9 cellular contexts compared by ENCODE assay signal in the genomic region with DNA sequence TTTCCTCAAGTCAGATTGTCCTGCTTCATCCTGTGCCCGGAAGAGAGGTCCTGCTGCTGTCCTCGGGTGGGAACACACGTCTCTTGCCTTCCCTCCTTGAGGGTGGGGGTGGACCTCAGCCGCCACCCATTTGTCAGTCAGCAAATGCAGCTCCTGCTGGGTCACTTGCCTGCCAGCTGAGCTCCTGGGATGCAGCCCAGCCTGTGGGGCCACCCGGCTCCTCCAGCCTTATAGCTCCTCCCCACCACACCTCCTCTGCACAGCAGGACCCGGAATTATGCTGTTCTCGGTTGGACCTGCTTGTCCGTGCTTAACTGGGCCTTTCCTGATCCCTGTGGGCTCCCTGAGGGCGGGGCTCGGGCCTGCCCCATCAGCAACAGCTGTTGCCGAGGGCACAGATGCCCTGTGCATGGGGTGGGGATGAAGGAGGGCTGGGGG. TPM values are rescaled to one million over a fixed set of nuclear protein-coding genes. Genes with fewer than 3 reads are reported as not detected.
DNase-seq lines count a peak whose midpoint lies in the region; ATAC-seq and TF ChIP-seq lines count a peak whose summit lies in the region.
"Had no signal": no experiment of that assay in that cellular context is flagged by ENCODE, and none has a peak within 500 bp of the region (broad histone marks: within the 10 kb centered on the region; RNA-seq: fewer than 3 reads in every experiment).

No MANE protein-coding gene starts in this region.

- H3K4me1 Mint-ChIP-seq in GM23338, result peaks cover 23% of the 10 kb centered on the region
- peaks cover 5% of the 10 kb centered on the region for H3K4me1 Mint-ChIP-seq in WTC11
- H3K4me1 Mint-ChIP-seq in progenitor cell of endocrine pancreas (ENCODE audit: low read depth), result peaks cover 20% of the 10 kb centered on the region
- peaks cover 22% of the 10 kb centered on the region for H3K4me1 Mint-ChIP-seq in activated CD8-positive, alpha-beta T cell treated with anti-CD3 and anti-CD28 coated beads for 36 hours (ENCODE audit: low read depth)

- H3F3A ChIP-seq in GM23338 (replicated peaks; ENCODE audit: low read depth), result no peaks in the 10 kb centered on the region
- H3F3A ChIP-seq in smooth muscle cell (ENCODE audit: low read depth), result no peaks in the 10 kb centered on the region

- H3K36me3 Mint-ChIP-seq in GM23338 (ENCODE audit: low read depth) (no peaks in the 10 kb centered on the region), WTC11 (no peaks in the 10 kb centered on the region), progenitor cell of endocrine pancreas (ENCODE audit: insufficient read depth) (no peaks in the 10 kb centered on the region)
- no peaks in the 10 kb centered on the region for H3K36me3 Mint-ChIP-seq in activated CD8-positive, alpha-beta T cell treated with anti-CD3 and anti-CD28 coated beads for 36 hours (ENCODE audit: low read depth)

- H3K79me2 ChIP-seq in GM23338 (replicated peaks; ENCODE audit: insufficient read depth) (peaks cover 63% of the 10 kb centered on the region), smooth muscle cell (ENCODE audit: low read depth) (peaks cover 87% of the 10 kb centered on the region)

- intact Hi-C loops in heart right ventricle (cut with DNase I), result loop anchor here in 6 of 10 donors (2.0 to 10.0 kb wide), 5 partner anchors 33 to 56 kb away; partner anchors contain the start of gene RXRA (in 3 of the 6)
- intact Hi-C loops in activated CD8-positive, alpha-beta T cell treated with anti-CD3 and anti-CD28 coated beads for 36 hours (cut with micrococcal nuclease), result loop anchor here (5.0 kb wide), 1 partner anchor 58 kb away; no protein-coding TSS in a partner anchor

- ATAC-seq in GM23338, result peak; percentile 14; the same call in 2 of the 3 replicates
- no peak for ATAC-seq in WTC11
- ATAC-seq in heart right ventricle, result peak; percentile 7 to 54 (median 31)
- ATAC-seq in activated CD8-positive, alpha-beta T cell treated with anti-CD3 and anti-CD28 coated beads for 36 hours, result no peak
- no peak for ATAC-seq in GM21529 (IDR thresholded peaks at IDR 0.05; ENCODE audit: unreplicated experiment)

- H3K27me3 Mint-ChIP-seq in GM23338 (ENCODE audit: insufficient read depth, low read depth, poor library complexity) (peaks cover 6% of the 10 kb centered on the region), WTC11 (ENCODE audit: low read depth) (no peaks in the 10 kb centered on the region), progenitor cell of endocrine pancreas (no peaks in the 10 kb centered on the region)
- H3K27me3 Mint-ChIP-seq in activated CD8-positive, alpha-beta T cell treated with anti-CD3 and anti-CD28 coated beads for 36 hours, result no peaks in the 10 kb centered on the region

- H3K4me3 Mint-ChIP-seq in GM23338, result no peak overlapping the region
- no peak overlapping the region for H3K4me3 Mint-ChIP-seq in WTC11
- H3K4me3 Mint-ChIP-seq in progenitor cell of endocrine pancreas (ENCODE audit: low read depth), result no peak overlapping the region
- H3K4me3 Mint-ChIP-seq in activated CD8-positive, alpha-beta T cell treated with anti-CD3 and anti-CD28 coated beads for 36 hours, result no peak overlapping the region

- 20 to 22% methylated on average over 11 of the region's 11 CpGs for WGBS in heart right ventricle, 2 donors
- WGBS in smooth muscle cell (ENCODE audit: low lambda C conversion rate), result 62% methylated on average over 11 of the region's 11 CpGs

- DNase-seq in GM23338 (ENCODE audit: low spot score) (no peak), WTC11 (ENCODE audit: low spot score) (no peak), heart right ventricle (peak; percentile 51 to 68), progenitor cell of endocrine pancreas (ENCODE audit: low spot score, unreplicated experiment) (no peak), smooth muscle cell (lab: John Stamatoyannopoulos, UW; ENCODE audit: unreplicated experiment) (no peak)
- DNase-seq in activated CD8-positive, alpha-beta T cell treated with anti-CD3 and anti-CD28 coated beads for 36 hours, result no peak
- DNase-seq: T-helper 9 cell had no signal

- H3K9me3 Mint-ChIP-seq in GM23338 (no peaks in the 10 kb centered on the region), WTC11 (no peaks in the 10 kb centered on the region), progenitor cell of endocrine pancreas (ENCODE audit: low read depth) (no peaks in the 10 kb centered on the region)
- no peaks in the 10 kb centered on the region for H3K9me3 Mint-ChIP-seq in activated CD8-positive, alpha-beta T cell treated with anti-CD3 and anti-CD28 coated beads for 36 hours

- H3K9me2 ChIP-seq in GM23338 (ENCODE audit: insufficient read depth), result no peaks in the 10 kb centered on the region

- H4K20me1 ChIP-seq in GM23338 (replicated peaks; ENCODE audit: insufficient read depth) (no peaks in the 10 kb centered on the region; the same call in 1 of the 2 replicates), smooth muscle cell (ENCODE audit: low read depth) (peaks cover 100% of the 10 kb centered on the region)

- H3K4me1 ChIP-seq in GM23338 (ENCODE audit: insufficient read depth), result no peaks in the 10 kb centered on the region
- H3K4me1 ChIP-seq in heart right ventricle, result peaks cover 77 to 100% (median 100%) of the 10 kb centered on the region in 9 donors
- H3K4me1 ChIP-seq in smooth muscle cell (ENCODE audit: low read depth), result peaks cover 7% of the 10 kb centered on the region

- H2AFZ ChIP-seq in GM23338 (no peak overlapping the region), smooth muscle cell (ENCODE audit: low read depth) (no peak overlapping the region)

- CTCF ChIA-PET in WTC11 (lab: Charles Lee), result interaction anchor here (0.6 to 1.5 kb wide), 5 partner anchors 17 to 97 kb away, joined by 3 read pairs; no protein-coding TSS in a partner anchor
- CTCF ChIA-PET in activated CD8-positive, alpha-beta T cell treated with anti-CD3 and anti-CD28 coated beads for 36 hours (lab: Charles Lee), result interaction anchor here (1.4 to 2.5 kb wide), 3 partner anchors 13 to 208 kb away, joined by 3 to 11 read pairs (median 4); no protein-coding TSS in a partner anchor

- H3K27me3 ChIP-seq in GM23338 (ENCODE audit: insufficient read depth), result no peaks in the 10 kb centered on the region
- no peaks in the 10 kb centered on the region for H3K27me3 ChIP-seq in heart right ventricle
- no peaks in the 10 kb centered on the region for H3K27me3 ChIP-seq in smooth muscle cell (ENCODE audit: low read depth)

- H3K9ac ChIP-seq in smooth muscle cell (ENCODE audit: low read depth), result no peak overlapping the region

- H3K36me3 ChIP-seq in GM23338 (ENCODE audit: insufficient read depth), result no peaks in the 10 kb centered on the region
- no peaks in the 10 kb centered on the region for H3K36me3 ChIP-seq in heart right ventricle
- no peaks in the 10 kb centered on the region for H3K36me3 ChIP-seq in smooth muscle cell (ENCODE audit: low read depth)

- H3K27ac ChIP-seq in GM23338 (ENCODE audit: low read depth) (no peak overlapping the region), heart right ventricle (peak overlapping the region; percentile 0 to 98 (median 86)), skin epidermis (peak overlapping the region in 20 of 21 experiments; percentile 15 to 97 (median 86)), smooth muscle cell (ENCODE audit: low read depth) (no peak overlapping the region)

- no peak for TF ChIP-seq CTCF in GM23338 (conservative IDR thresholded peaks at IDR 0.05; ENCODE audit: low read depth in 2 of 2)
- TF ChIP-seq CTCF in WTC11 (IDR thresholded peaks at IDR 0.05), result no peak
- no peak for TF ChIP-seq CTCF in heart right ventricle (IDR thresholded peaks at IDR 0.05)
- TF ChIP-seq CTCF in progenitor cell of endocrine pancreas (IDR thresholded peaks at IDR 0.05; ENCODE audit: unreplicated experiment), result no peak
- TF ChIP-seq CTCF in activated CD8-positive, alpha-beta T cell treated with anti-CD3 and anti-CD28 coated beads for 36 hours (IDR thresholded peaks at IDR 0.05), result no peak
- TF ChIP-seq CTCF in smooth muscle cell (IDR thresholded peaks at IDR 0.05; ENCODE audit: borderline replicate concordance, insufficient read depth, poor library complexity, severe bottlenecking), result no peak

- H3K9me3 ChIP-seq in heart right ventricle, result no peaks in the 10 kb centered on the region
- no peaks in the 10 kb centered on the region for H3K9me3 ChIP-seq in smooth muscle cell (replicated peaks; ENCODE audit: low read depth)

- H3K4me2 ChIP-seq in GM23338 (no peak overlapping the region), smooth muscle cell (no peak overlapping the region)

- no peak overlapping the region for H3K27ac Mint-ChIP-seq in GM23338
- H3K27ac Mint-ChIP-seq in WTC11, result no peak overlapping the region
- H3K27ac Mint-ChIP-seq in progenitor cell of endocrine pancreas, result no peak overlapping the region
- no peak overlapping the region for H3K27ac Mint-ChIP-seq in activated CD8-positive, alpha-beta T cell treated with anti-CD3 and anti-CD28 coated beads for 36 hours

- H3K4me3 ChIP-seq in GM23338 (no peak overlapping the region), heart right ventricle (peak overlapping the region in 1 of 10 donors; percentile 8), skin epidermis (no peak overlapping the region), smooth muscle cell (no peak overlapping the region)

- POLR2A ChIA-PET in WTC11 (lab: Charles Lee), result no interaction called here
- POLR2A ChIA-PET in activated CD8-positive, alpha-beta T cell treated with anti-CD3 and anti-CD28 coated beads for 36 hours (lab: Charles Lee), result interaction anchor here (2.8 kb wide), 1 partner anchor 12 kb away, joined by 10 read pairs; no protein-coding TSS in a partner anchor

TF ChIP-seq in GM23338, 12 proteins besides CTCF, POLR2A, EP300 and RAD21:
- TF ChIP-seq EZH2 (IDR thresholded peaks at IDR 0.05; ENCODE audit: low read depth, unreplicated experiment), result no peak

TF ChIP-seq in WTC11, 78 proteins besides CTCF, POLR2A, EP300 and RAD21:
- TF ChIP-seq ZNF423 (CRISPR knock-in tag; IDR thresholded peaks at IDR 0.05) (peak; percentile 79), NFE2L1 (CRISPR knock-in tag; IDR thresholded peaks at IDR 0.05) (no peak)

RNA-seq across cellular contexts. Expression of gene RXRA, which starts 52.7 kb away (rescaled TPM):
- 14.9 and 17.9 TPM in 2 replicates for total RNA-seq in GM23338 (2014; rRNA removed; shearing (Covaris generic))
- polyA plus RNA-seq in GM23338 (2016; fragmentation: Nextera tagmentation; extraction: Ambion mirVana) (4.8 and 4.9 TPM in 2 replicates), heart right ventricle (10 to 100 TPM; 22.6 to 39.1 TPM), smooth muscle cell (23.1 and 25.3 TPM in 2 replicates)
- total RNA-seq in WTC11 (2021) (24.9 to 27.5 TPM (median 25.0 TPM) in 3 replicates), heart right ventricle (10 to 100 TPM; 38.4 to 92.3 (median 43.6) TPM), progenitor cell of endocrine pancreas (58.4 and 64.8 TPM in 2 replicates), smooth muscle cell (8.9 and 13.7 TPM in 2 replicates)
- 10 to 100 TPM; 23.2 to 23.8 TPM for total RNA-seq in activated CD8-positive, alpha-beta T cell treated with anti-CD3 and anti-CD28 coated beads for 36 hours

Comparison
In these comparisons a context has a peak if more than half of its experiments do, and no peak if none do; other contexts are left out.
1. ATAC-seq: peak in GM23338 (single experiment) and heart right ventricle (8 of 8); none in WTC11 (single experiment), activated CD8-positive, alpha-beta T cell treated with anti-CD3 and anti-CD28 coated beads for 36 hours (single experiment) and GM21529 (single experiment).
2. DNase-seq: peak in heart right ventricle (2 of 2); none in GM23338 (single experiment), WTC11 (single experiment), progenitor cell of endocrine pancreas (single experiment), activated CD8-positive, alpha-beta T cell treated with anti-CD3 and anti-CD28 coated beads for 36 hours (single experiment) and smooth muscle cell (single experiment).
3. H3K27ac ChIP-seq: peak in heart right ventricle (10 of 10) and skin epidermis (20 of 21); none in GM23338 (single experiment) and smooth muscle cell (single experiment).